Comparison of ENCODE assay signal across 8 cellular contexts in the genomic region with DNA sequence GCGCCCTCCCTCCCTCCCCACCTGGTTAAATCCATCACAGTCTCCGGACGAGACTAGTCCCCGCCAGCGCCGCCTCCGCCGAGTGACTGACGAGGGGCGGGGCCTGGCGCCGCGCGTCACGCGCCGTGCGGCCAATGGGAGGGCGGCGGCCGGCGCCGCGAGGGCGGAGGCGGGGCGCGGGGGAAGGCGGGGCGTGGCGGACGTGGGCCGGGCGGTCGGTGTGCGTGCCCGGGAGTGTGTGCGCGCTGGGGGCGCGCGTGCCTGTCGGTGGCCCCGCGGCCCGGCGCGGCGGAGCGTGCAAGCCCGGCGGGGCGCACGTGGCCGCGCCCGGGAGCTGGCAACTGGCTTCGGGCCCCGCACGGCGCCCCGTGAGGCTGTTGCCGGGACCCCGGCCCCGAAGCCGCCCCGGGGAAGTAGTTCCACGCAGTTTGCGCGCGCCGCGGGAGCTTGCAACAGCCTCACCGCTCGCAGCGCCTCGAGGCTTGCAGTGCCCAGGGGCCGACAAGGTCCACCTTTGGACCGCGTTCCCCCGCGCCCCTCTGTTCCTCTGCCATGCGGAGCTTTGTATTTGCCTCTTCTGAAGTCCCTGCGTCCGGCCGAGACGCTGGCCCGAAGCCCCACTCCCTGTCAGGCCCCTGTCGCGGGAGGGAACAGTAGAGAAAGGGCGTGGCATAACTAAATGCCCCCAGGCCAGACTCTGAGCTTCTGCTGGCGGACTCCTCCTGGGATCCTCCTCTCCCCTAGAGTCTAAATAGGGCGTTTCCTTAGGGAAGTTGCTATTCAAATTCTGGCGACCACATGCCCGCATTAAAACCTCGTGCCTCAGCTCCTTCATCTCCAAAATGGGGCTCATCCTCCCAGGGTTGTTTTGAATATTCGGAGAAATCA. TPM values are rescaled to one million over a fixed set of nuclear protein-coding genes. Genes with fewer than 3 reads are reported as not detected.
A peak's percentile ranks its signal among the peaks of the same experiment; 100 is the strongest.
DNase-seq lines count a peak whose midpoint lies in the region; ATAC-seq and TF ChIP-seq lines count a peak whose summit lies in the region.

No MANE protein-coding gene starts in this region.

- H3K4me3 ChIP-seq in brain microvascular endothelial cell (ENCODE audit: low read depth, low read length) (peak overlapping the region; percentile 84), iPS-18c (ENCODE audit: insufficient read depth, low read depth, low read length) (peak overlapping the region; percentile 86), skeletal muscle satellite cell (ENCODE audit: low read length) (peak overlapping the region; percentile 97)

- in situ Hi-C loops in brain microvascular endothelial cell (cut with HindIII; ENCODE audit: low pct_ligation_motif_present, low sequenced_read_pairs): no loop called here

- H3K9me3 ChIP-seq in iPS-18c (ENCODE audit: control insufficient read depth, insufficient read depth, low read length) (peaks cover 2% of the 10 kb centered on the region), skeletal muscle satellite cell (replicated peaks; ENCODE audit: low read length) (no peaks in the 10 kb centered on the region)

- no peak for TF ChIP-seq CTCF in brain microvascular endothelial cell (IDR thresholded peaks at IDR 0.05; ENCODE audit: low read depth, low read length, missing control alignments)

- H3K27me3 ChIP-seq in brain microvascular endothelial cell (replicated peaks) (peaks cover 3% of the 10 kb centered on the region), skeletal muscle satellite cell (ENCODE audit: control insufficient read depth, insufficient read depth, low read length) (peaks cover 16% of the 10 kb centered on the region)

- H3K36me3 ChIP-seq in brain microvascular endothelial cell (replicated peaks) (no peaks in the 10 kb centered on the region), skeletal muscle satellite cell (ENCODE audit: insufficient read depth, low read length) (peaks cover 4% of the 10 kb centered on the region)

- H3K9ac ChIP-seq in skeletal muscle satellite cell (ENCODE audit: low read depth, low read length): peak overlapping the region; percentile 87

- H3K27ac ChIP-seq in brain microvascular endothelial cell: no peak overlapping the region

- ATAC-seq in HG02938 (IDR thresholded peaks at IDR 0.05; ENCODE audit: unreplicated experiment): peak; percentile 65

- H3K4me1 ChIP-seq in skeletal muscle satellite cell (ENCODE audit: control insufficient read depth, insufficient read depth, low read length): peaks cover 22% of the 10 kb centered on the region

- DNase-seq in NCI-H524 (lab: John Stamatoyannopoulos, UW) (peak; percentile 62 to 85), NCI-H524 treated with DMSO at 0.1 percent for 48 hours (lab: John Stamatoyannopoulos, UW) (no peak), NCI-H1930 (lab: John Stamatoyannopoulos, UW) (peak; percentile 70 to 84), UCSD-AML1 (lab: John Stamatoyannopoulos, UW; ENCODE audit: unreplicated experiment) (peak; percentile 93), brain microvascular endothelial cell (peak; percentile 67)

- peak overlapping the region; percentile 91 for H3K4me2 ChIP-seq in skeletal muscle satellite cell (ENCODE audit: low read length)

RNA-seq across cellular contexts. Expression of a gene that starts 0.9 kb away (rescaled TPM):
- 9.4 and 10.0 TPM in 2 replicates for total RNA-seq in skeletal muscle satellite cell (2012; rRNA removed)
